20 cellular contexts compared by ENCODE assay signal in the genomic region with DNA sequence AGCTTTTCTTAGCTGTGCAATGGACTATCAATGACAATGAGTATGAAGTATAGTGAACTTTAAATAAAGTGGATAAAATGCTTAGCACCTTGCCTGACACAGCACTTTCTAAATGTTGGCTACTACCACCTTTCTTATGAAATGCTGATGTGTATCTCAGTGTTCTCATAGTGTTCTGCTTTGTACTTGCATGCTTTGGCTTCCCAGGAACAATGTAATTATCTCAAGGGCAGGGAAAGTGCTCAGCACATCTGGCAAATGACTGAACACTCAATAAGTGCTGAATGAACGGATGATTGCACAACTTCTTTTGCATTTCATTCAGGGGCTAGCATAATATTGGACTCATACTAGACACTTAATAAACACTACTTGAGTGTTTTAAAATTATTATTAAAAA. TPM values are rescaled to one million over a fixed set of nuclear protein-coding genes. Genes with fewer than 3 reads are reported as not detected.
DNase-seq lines count a peak whose midpoint lies in the region; FAIRE-seq and TF ChIP-seq lines count a peak whose summit lies in the region.
"Had no signal": no experiment of that assay in that cellular context is flagged by ENCODE, and none has a peak within 500 bp of the region (broad histone marks: within the 10 kb centered on the region; RNA-seq: fewer than 3 reads in every experiment).

No MANE protein-coding gene starts in this region.

- FAIRE-seq in astrocyte (lab: Jason Lieb, UNC), result no peak

- no peaks in the 10 kb centered on the region for H4K20me1 ChIP-seq in astrocyte (ENCODE audit: insufficient read depth, low read length)

- no peak overlapping the region for H3K4me3 ChIP-seq in astrocyte (ENCODE audit: insufficient read depth, low read depth, low read length)
- no peak overlapping the region for H3K4me3 ChIP-seq in fibroblast of villous mesenchyme (ENCODE audit: low read depth, low read length)
- no peak overlapping the region for H3K4me3 ChIP-seq in spleen
- H3K4me3 ChIP-seq: upper lobe of left lung had no signal

- intact Hi-C loops in spleen (cut with DNase I; ENCODE audit: low total_unique reads), result no loop called here

- TF ChIP-seq POLR2A in spleen (IDR thresholded peaks at IDR 0.05), result no peak

- no peak overlapping the region for H3K27ac Mint-ChIP-seq in astrocyte (ENCODE audit: unreplicated experiment)
- no peak overlapping the region for H3K27ac Mint-ChIP-seq in T-helper 2 cell treated with Interferon-gamma antibody and Interleukin-4, amounts not matched to agents 5 μg/mL and 100 μg/mL, for 36 hours
- H3K27ac Mint-ChIP-seq: activated CD4-positive, alpha-beta T cell treated with anti-CD3 and anti-CD28 coated beads for 36 hours; stimulated activated naive CD8-positive, alpha-beta T cell treated with anti-CD3 and anti-CD28 coated beads, Interleukin-15, amount 100 ng/mL, for 72 hours had no signal

- no peaks in the 10 kb centered on the region for H3K36me3 Mint-ChIP-seq in astrocyte (ENCODE audit: low read depth, unreplicated experiment)
- H3K36me3 Mint-ChIP-seq in T-helper 2 cell treated with Interferon-gamma antibody and Interleukin-4, amounts not matched to agents 5 μg/mL and 100 μg/mL, for 36 hours (ENCODE audit: low read depth), result no peaks in the 10 kb centered on the region

- H2AFZ ChIP-seq in astrocyte (ENCODE audit: low read depth, low read length), result no peak overlapping the region

- H3K27me3 ChIP-seq in astrocyte (ENCODE audit: insufficient read depth, low read length), result no peaks in the 10 kb centered on the region
- no peaks in the 10 kb centered on the region for H3K27me3 ChIP-seq in spleen (replicated peaks in 1 of 7)
- H3K27me3 ChIP-seq: upper lobe of left lung had no signal

- H3K4me2 ChIP-seq in astrocyte (ENCODE audit: low read length), result no peak overlapping the region

- H3K4me1 Mint-ChIP-seq in astrocyte (ENCODE audit: low read depth, unreplicated experiment), result no peaks in the 10 kb centered on the region
- H3K4me1 Mint-ChIP-seq in T-helper 2 cell treated with Interferon-gamma antibody and Interleukin-4, amounts not matched to agents 5 μg/mL and 100 μg/mL, for 36 hours (ENCODE audit: low read depth), result no peaks in the 10 kb centered on the region

- TF ChIP-seq CTCF in astrocyte (IDR thresholded peaks at IDR 0.05; ENCODE audit: insufficient read depth, low read depth, low read length) (no peak), fibroblast of villous mesenchyme (IDR thresholded peaks at IDR 0.05; ENCODE audit: insufficient read depth, low read depth, low read length) (no peak), spleen (IDR thresholded peaks at IDR 0.05 in 8 of 11, conservative IDR thresholded peaks at IDR 0.05 in 3 of 11) (no peak)

- no peak overlapping the region for H3K4me3 Mint-ChIP-seq in astrocyte (ENCODE audit: unreplicated experiment)
- no peak overlapping the region for H3K4me3 Mint-ChIP-seq in T-helper 2 cell treated with Interferon-gamma antibody and Interleukin-4, amounts not matched to agents 5 μg/mL and 100 μg/mL, for 36 hours
- H3K4me3 Mint-ChIP-seq: activated CD4-positive, alpha-beta T cell treated with anti-CD3 and anti-CD28 coated beads for 36 hours; stimulated activated naive CD8-positive, alpha-beta T cell treated with anti-CD3 and anti-CD28 coated beads, Interleukin-15, amount 100 ng/mL, for 72 hours had no signal

- H3K9ac ChIP-seq in astrocyte (ENCODE audit: low read length), result no peak overlapping the region

- no peaks in the 10 kb centered on the region for H3K27me3 Mint-ChIP-seq in astrocyte (ENCODE audit: low read depth, unreplicated experiment)
- H3K27me3 Mint-ChIP-seq in T-helper 2 cell treated with Interferon-gamma antibody and Interleukin-4, amounts not matched to agents 5 μg/mL and 100 μg/mL, for 36 hours (ENCODE audit: low read depth), result no peaks in the 10 kb centered on the region
- H3K27me3 Mint-ChIP-seq: stimulated activated naive CD8-positive, alpha-beta T cell treated with anti-CD3 and anti-CD28 coated beads, Interleukin-15, amount 100 ng/mL, for 72 hours had no signal

- H3K36me3 ChIP-seq in astrocyte (ENCODE audit: insufficient read depth, low read length), result no peaks in the 10 kb centered on the region
- H3K36me3 ChIP-seq in spleen, result no peaks in the 10 kb centered on the region
- H3K36me3 ChIP-seq: upper lobe of left lung had no signal

- 0 to 25% (median 16%) methylated on average over 1 of the region's 1 CpG for WGBS in spleen, 5 donors

- H3K27ac ChIP-seq in astrocyte (ENCODE audit: low read depth, low read length) (no peak overlapping the region), spleen (no peak overlapping the region)
- H3K27ac ChIP-seq: upper lobe of left lung had no signal

- H3K79me2 ChIP-seq in astrocyte (ENCODE audit: insufficient read depth, low read length), result no peaks in the 10 kb centered on the region

- no peaks in the 10 kb centered on the region for H3K4me1 ChIP-seq in astrocyte (ENCODE audit: insufficient read depth, low read length)
- H3K4me1 ChIP-seq in spleen, result no peaks in the 10 kb centered on the region
- H3K4me1 ChIP-seq: upper lobe of left lung had no signal

- H3K9me3 ChIP-seq in astrocyte (ENCODE audit: insufficient read depth, low read depth, low read length) (no peaks in the 10 kb centered on the region), spleen (no peaks in the 10 kb centered on the region)
- H3K9me3 ChIP-seq: upper lobe of left lung had no signal

- DNase-seq in AG08395 (ENCODE audit: low spot score), result peak; percentile 53
- peak; percentile 59 for DNase-seq in GM03348 (ENCODE audit: low spot score)
- peak; percentile 78 for DNase-seq in astrocyte (ENCODE audit: low read depth)
- peak; percentile 62 for DNase-seq in fibroblast of villous mesenchyme (ENCODE audit: low read depth)
- no peak for DNase-seq in NCI-H748 (lab: John Stamatoyannopoulos, UW; ENCODE audit: unreplicated experiment)
- no peak for DNase-seq in NCI-H2107 (lab: John Stamatoyannopoulos, UW)
- DNase-seq in T-helper 2 cell treated with Interferon-gamma antibody and Interleukin-4, amounts not matched to agents 5 μg/mL and 100 μg/mL, for 36 hours (ENCODE audit: low spot score), result no peak
- no peak for DNase-seq in spleen
- DNase-seq: activated CD4-positive, alpha-beta T cell treated with anti-CD3 and anti-CD28 coated beads for 36 hours; activated effector memory CD4-positive, alpha-beta T cell treated with Interleukin-2 at 50 U/mL for 16 hours; amniotic stem cell; KG1; NCI-H1048; NCI-H748 treated with DMSO at 0.1 percent for 48 hours; occipital lobe; right cardiac atrium; stimulated activated CD4-positive, alpha-beta T cell treated with anti-CD3 and anti-CD28 coated beads, Interleukin-2, amount 100 ng/mL, for 24 hours; stimulated activated naive CD8-positive, alpha-beta T cell treated with anti-CD3 and anti-CD28 coated beads, Interleukin-15, amount 100 ng/mL, for 72 hours; upper lobe of left lung had no signal

- H3K9me3 Mint-ChIP-seq in astrocyte (ENCODE audit: unreplicated experiment), result no peaks in the 10 kb centered on the region
- no peaks in the 10 kb centered on the region for H3K9me3 Mint-ChIP-seq in T-helper 2 cell treated with Interferon-gamma antibody and Interleukin-4, amounts not matched to agents 5 μg/mL and 100 μg/mL, for 36 hours
- H3K9me3 Mint-ChIP-seq: stimulated activated naive CD8-positive, alpha-beta T cell treated with anti-CD3 and anti-CD28 coated beads, Interleukin-15, amount 100 ng/mL, for 72 hours had no signal

RNA-seq across cellular contexts. Expression of a gene that starts 28.2 kb away (rescaled TPM):
- total RNA-seq in astrocyte, result 0.30 TPM in 1 of 2 replicates, not detected in the other
- total RNA-seq in fibroblast of villous mesenchyme, result not detected in 2 replicates
- not detected for total RNA-seq in spleen
- under 1 TPM in 2 of 3 donors, not detected in 1; 0.03 TPM for polyA plus RNA-seq in spleen
- total RNA-seq: activated CD4-positive, alpha-beta T cell treated with anti-CD3 and anti-CD28 coated beads for 36 hours; liver; occipital lobe; right cardiac atrium; upper lobe of left lung had no signal
- polyA plus RNA-seq: liver, right cardiac atrium had no signal

Comparison
In these comparisons a context has a peak if more than half of its experiments do, and no peak if none do; other contexts are left out.
1. DNase-seq: peak in AG08395 (single experiment), GM03348 (single experiment), astrocyte (single experiment) and fibroblast of villous mesenchyme (single experiment); none in NCI-H748 (single experiment), NCI-H2107 (single experiment), T-helper 2 cell treated with Interferon-gamma antibody and Interleukin-4, amounts not matched to agents 5 μg/mL and 100 μg/mL, for 36 hours (single experiment) and spleen (single experiment).